In the genomic region with DNA sequence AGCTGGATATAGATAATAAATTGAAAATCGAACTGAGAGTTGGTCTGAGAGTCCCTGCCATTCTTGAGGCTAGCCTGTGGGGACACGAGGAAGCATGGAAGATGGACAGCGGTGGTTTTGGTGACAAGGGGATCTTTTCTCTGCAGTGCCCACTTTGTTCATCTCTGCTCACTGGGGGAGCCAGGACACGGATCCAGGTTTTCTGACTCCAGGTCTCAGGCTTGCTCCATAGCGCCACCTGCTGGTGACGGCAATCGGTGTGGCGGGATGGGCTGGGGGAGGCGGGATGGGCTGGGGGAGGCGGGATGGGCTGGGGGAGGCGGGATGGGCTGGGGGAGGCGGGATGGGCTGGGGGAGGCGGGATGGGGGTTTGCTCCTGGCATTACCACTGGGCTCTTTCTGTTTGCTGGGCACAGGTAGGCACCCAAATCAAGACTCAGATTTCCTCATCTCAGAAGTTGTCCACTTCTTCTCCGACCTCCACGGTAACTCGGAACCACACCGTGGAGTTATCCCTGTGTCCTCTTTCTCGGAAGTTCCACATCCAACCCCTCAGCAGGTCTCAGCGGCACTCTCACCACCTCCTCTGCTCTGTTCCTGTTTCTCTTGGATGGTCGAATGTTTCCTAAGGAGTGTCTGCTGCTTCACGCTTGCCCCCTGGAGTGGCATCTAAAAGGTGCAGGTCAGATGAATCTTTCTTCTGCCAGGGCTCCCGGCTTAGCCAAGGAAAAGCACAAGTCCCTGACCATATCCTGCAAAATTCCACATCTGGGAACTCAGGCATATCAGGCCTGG, we compare ENCODE assay signal across 10 cellular contexts.
DNase-seq lines count a peak whose midpoint lies in the region; ATAC-seq, FAIRE-seq and TF ChIP-seq lines count a peak whose summit lies in the region.
"Had no signal": no experiment of that assay in that cellular context is flagged by ENCODE, and none has a peak within 500 bp of the region (broad histone marks: within the 10 kb centered on the region; RNA-seq: fewer than 3 reads in every experiment).

No MANE protein-coding gene starts in this region.

- DNase-seq in GM12891 (ENCODE audit: insufficient read length, low spot score) (peak; percentile 37), T-helper 17 cell (peak; percentile 10 to 33 (median 12)), iPS DF 6.9 (ENCODE audit: low read depth, low spot score) (peak; percentile 61), upper lobe of left lung (no peak), stomach (no peak)
- DNase-seq: NCI-H345 had no signal

- ATAC-seq in T-helper 17 cell = no peak
- no peak for ATAC-seq in GM21529 (IDR thresholded peaks at IDR 0.05; ENCODE audit: unreplicated experiment)
- no peak for ATAC-seq in HG02938 (IDR thresholded peaks at IDR 0.05; ENCODE audit: unreplicated experiment)
- ATAC-seq in upper lobe of left lung (ENCODE audit: low FRiP score in 2 of 2) = no peak

- no CpG with 5 or more reads among the region's 22 CpGs for WGBS in iPS DF 6.9 (ENCODE audit: insufficient coverage, insufficient read length)
- 45 to 70% methylated on average over 12 to 21 of the region's 22 CpGs for WGBS in upper lobe of left lung, 2 donors
- WGBS in stomach, 5 donors = 51 to 69% (median 56%) methylated on average over 15 to 22 of the region's 22 CpGs

- H3K27ac ChIP-seq in 22Rv1 (no peak overlapping the region), iPS DF 6.9 (ENCODE audit: low read length) (no peak overlapping the region), upper lobe of left lung (no peak overlapping the region), stomach (no peak overlapping the region)
- H3K27ac ChIP-seq: thoracic aorta had no signal

- peak; percentile 61 for TF ChIP-seq CTCF in 22Rv1 (IDR thresholded peaks at IDR 0.05)
- TF ChIP-seq CTCF in upper lobe of left lung (IDR thresholded peaks at IDR 0.05) = no peak
- TF ChIP-seq CTCF in stomach (IDR thresholded peaks at IDR 0.05) = no peak

- FAIRE-seq in GM12891 (lab: Jason Lieb, UNC) = no peak

- peaks cover 4% of the 10 kb centered on the region for H3K4me1 ChIP-seq in iPS DF 6.9 (ENCODE audit: control insufficient read depth, insufficient read depth, low read length)
- H3K4me1 ChIP-seq in upper lobe of left lung = no peaks in the 10 kb centered on the region
- H3K4me1 ChIP-seq in stomach = no peaks in the 10 kb centered on the region

- H3K4me1 Mint-ChIP-seq in T-helper 17 cell = no peaks in the 10 kb centered on the region

- H3K4me3 ChIP-seq in iPS DF 6.9 (ENCODE audit: low read length) = no peak overlapping the region
- H3K4me3 ChIP-seq in upper lobe of left lung = no peak overlapping the region
- H3K4me3 ChIP-seq in stomach = no peak overlapping the region
- H3K4me3 ChIP-seq: thoracic aorta had no signal

- no peak overlapping the region for H3K27ac Mint-ChIP-seq in T-helper 17 cell

- intact Hi-C loops in stomach (cut with DNase I; ENCODE audit: low total_unique reads) = no loop called here

- H3K27me3 ChIP-seq in iPS DF 6.9 (ENCODE audit: control insufficient read depth, insufficient read depth, low read length) (no peaks in the 10 kb centered on the region), upper lobe of left lung (no peaks in the 10 kb centered on the region), stomach (peaks cover 0 to 14% (median 8%) of the 10 kb centered on the region in 3 donors)

- H3K36me3 ChIP-seq in iPS DF 6.9 (ENCODE audit: control insufficient read depth, insufficient read depth, low read length) (no peaks in the 10 kb centered on the region), upper lobe of left lung (no peaks in the 10 kb centered on the region), stomach (no peaks in the 10 kb centered on the region)
- H3K36me3 ChIP-seq: thoracic aorta had no signal

- peaks cover 68% of the 10 kb centered on the region for H3K27me3 Mint-ChIP-seq in T-helper 17 cell

- no peaks in the 10 kb centered on the region for H3K36me3 Mint-ChIP-seq in T-helper 17 cell (ENCODE audit: low read depth)

- H3K9me3 ChIP-seq in T-helper 17 cell (ENCODE audit: control insufficient read depth, low read length, poor library complexity, severe bottlenecking) (no peaks in the 10 kb centered on the region), iPS DF 6.9 (ENCODE audit: control insufficient read depth, insufficient read depth, low read length) (no peaks in the 10 kb centered on the region), upper lobe of left lung (no peaks in the 10 kb centered on the region), stomach (peaks cover 0 to 8% (median 3%) of the 10 kb centered on the region in 4 donors)
- H3K9me3 ChIP-seq: thoracic aorta had no signal

- TF ChIP-seq EP300 in upper lobe of left lung (IDR thresholded peaks at IDR 0.05) (no peak), stomach (IDR thresholded peaks at IDR 0.05) (no peak)

- H3K4me3 Mint-ChIP-seq in T-helper 17 cell = no peak overlapping the region

- no peak for TF ChIP-seq POLR2A in GM12891 (IDR thresholded peaks at IDR 0.05; ENCODE audit: low read depth, low read length)
- no peak for TF ChIP-seq POLR2A in upper lobe of left lung (IDR thresholded peaks at IDR 0.05)
- no peak for TF ChIP-seq POLR2A in stomach (IDR thresholded peaks at IDR 0.05)

TF ChIP-seq in GM12891, 5 proteins besides CTCF, POLR2A, EP300 and RAD21:
- TF ChIP-seq POU2F2 (IDR thresholded peaks at IDR 0.05; ENCODE audit: low read depth, low read length) (no peak), PAX5 (IDR thresholded peaks at IDR 0.05; ENCODE audit: insufficient read depth, low read length, severe bottlenecking) (no peak), POLR2AphosphoS5 (IDR thresholded peaks at IDR 0.05; ENCODE audit: low read depth, low read length) (no peak), TAF1 (IDR thresholded peaks at IDR 0.05; ENCODE audit: low read depth, low read length) (no peak)

Comparison
In these comparisons a context has a peak if more than half of its experiments do, and no peak if none do; other contexts are left out.
1. DNase-seq: peak in GM12891 (single experiment), T-helper 17 cell (3 of 3) and iPS DF 6.9 (single experiment); none in upper lobe of left lung (0 of 2) and stomach (single experiment).